In the genomic region with DNA sequence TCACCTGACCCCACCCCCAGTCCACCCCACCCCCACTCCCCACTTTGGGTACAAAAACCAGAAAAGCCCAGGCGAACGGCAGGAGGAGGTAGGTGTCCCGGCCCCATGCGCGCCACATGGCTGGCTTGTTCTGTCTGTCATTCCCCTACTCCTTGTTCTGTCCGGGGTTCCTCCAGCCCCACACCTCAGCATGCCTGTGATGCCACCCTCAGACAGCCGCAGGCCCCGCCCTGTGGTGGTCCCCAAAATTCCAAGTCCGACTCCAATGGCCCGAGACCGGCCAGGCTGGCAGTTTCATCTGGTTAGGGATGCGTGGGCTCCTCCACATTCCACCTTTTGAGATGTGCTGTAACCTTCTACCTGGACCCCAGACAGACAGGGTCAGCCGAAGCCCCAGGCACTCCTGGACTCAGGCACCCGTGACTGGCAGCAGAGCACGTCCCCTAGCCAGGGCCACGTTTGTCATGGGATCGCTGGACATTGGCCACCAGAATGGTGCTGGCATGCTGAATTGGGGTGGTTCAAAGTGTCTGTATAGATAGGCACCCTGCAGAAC, we compare ENCODE assay signal across 15 cellular contexts.
DNase-seq lines count a peak whose midpoint lies in the region; ATAC-seq and TF ChIP-seq lines count a peak whose summit lies in the region.
"Had no signal": no experiment of that assay in that cellular context is flagged by ENCODE, and none has a peak within 500 bp of the region (broad histone marks: within the 10 kb centered on the region; RNA-seq: fewer than 3 reads in every experiment).

No MANE protein-coding gene starts in this region.

- no peak overlapping the region for H3K4me3 Mint-ChIP-seq in activated T-cell treated with anti-CD3 and anti-CD28 coated beads, Interleukin-2, amount 50 U/mL, for 24 hours
- H3K4me3 Mint-ChIP-seq in central memory CD8-positive, alpha-beta T cell: peak overlapping the region; percentile 23
- H3K4me3 Mint-ChIP-seq: neural crest cell had no signal

- ATAC-seq in central memory CD8-positive, alpha-beta T cell (replicated peaks; ENCODE audit: extremely low read depth, poor library complexity, severe bottlenecking): no peak

- peaks cover 43% of the 10 kb centered on the region for H3K4me1 Mint-ChIP-seq in activated T-cell treated with anti-CD3 and anti-CD28 coated beads, Interleukin-2, amount 50 U/mL, for 24 hours (ENCODE audit: low read depth)
- peaks cover 29% of the 10 kb centered on the region for H3K4me1 Mint-ChIP-seq in central memory CD8-positive, alpha-beta T cell

- peak overlapping the region; percentile 82 for H3K27ac Mint-ChIP-seq in activated T-cell treated with anti-CD3 and anti-CD28 coated beads, Interleukin-2, amount 50 U/mL, for 24 hours
- H3K27ac Mint-ChIP-seq in central memory CD8-positive, alpha-beta T cell (ENCODE audit: low read depth): peak overlapping the region; percentile 85

- in situ Hi-C loops in GM13976 (cut with MboI; ENCODE audit: low sequenced_read_pairs, unreplicated experiment): no loop called here

- no peak for DNase-seq in activated T-cell treated with anti-CD3 and anti-CD28 coated beads, Interleukin-2, amount 50 U/mL, for 24 hours
- DNase-seq in activated T-cell treated with anti-CD3 and anti-CD28 coated beads, Interleukin-2, amount 50 U/mL, for 1 hour: no peak
- DNase-seq in GM13976 (ENCODE audit: low spot score) (peak; percentile 34), posterior vena cava (ENCODE audit: low spot score) (peak; percentile 62), lower leg skin (ENCODE audit: low spot score in 2 of 2) (no peak), HT-29 (ENCODE audit: low spot score) (no peak)
- DNase-seq in central memory CD8-positive, alpha-beta T cell (ENCODE audit: low spot score in 2 of 2): no peak
- DNase-seq in activated effector memory CD4-positive, alpha-beta T cell treated with Interleukin-2 at 50 U/mL for 16 hours: no peak
- DNase-seq: activated CD4-positive, CD25-positive, alpha-beta regulatory T cell; Caco-2; mesendoderm; MG63 had no signal

- TF ChIP-seq POLR2A in lower leg skin (IDR thresholded peaks at IDR 0.05): no peak

- WGBS in lower leg skin, 2 donors: 87 to 88% methylated on average over 12 to 17 of the region's 17 CpGs

- no peaks in the 10 kb centered on the region for H3K36me3 Mint-ChIP-seq in activated T-cell treated with anti-CD3 and anti-CD28 coated beads, Interleukin-2, amount 50 U/mL, for 24 hours (ENCODE audit: low read depth)
- peaks cover 4% of the 10 kb centered on the region for H3K36me3 Mint-ChIP-seq in central memory CD8-positive, alpha-beta T cell (ENCODE audit: insufficient read depth)

- H3K4me3 ChIP-seq in lower leg skin (ENCODE audit: low read depth, poor library complexity, severe bottlenecking): no peak overlapping the region
- H3K4me3 ChIP-seq: ascending aorta, hepatocyte, MG63 had no signal

- H3K9me3 Mint-ChIP-seq in activated T-cell treated with anti-CD3 and anti-CD28 coated beads, Interleukin-2, amount 50 U/mL, for 24 hours: no peaks in the 10 kb centered on the region
- no peaks in the 10 kb centered on the region for H3K9me3 Mint-ChIP-seq in central memory CD8-positive, alpha-beta T cell
- H3K9me3 Mint-ChIP-seq: neural crest cell had no signal

- intact Hi-C loops in posterior vena cava (cut with DNase I) (no loop called here), lower leg skin (cut with DNase I; ENCODE audit: low total_unique reads) (no loop called here)

- TF ChIP-seq CTCF in GM13976 (IDR thresholded peaks at IDR 0.05; ENCODE audit: borderline replicate concordance, control extremely low read depth, extremely low read depth, insufficient read depth, missing control alignments): no peak
- TF ChIP-seq CTCF in lower leg skin (IDR thresholded peaks at IDR 0.05): no peak

- H3K27me3 Mint-ChIP-seq in activated T-cell treated with anti-CD3 and anti-CD28 coated beads, Interleukin-2, amount 50 U/mL, for 24 hours: peaks cover 5% of the 10 kb centered on the region
- peaks cover 4% of the 10 kb centered on the region for H3K27me3 Mint-ChIP-seq in central memory CD8-positive, alpha-beta T cell

Comparison
In these comparisons a context has a peak if more than half of its experiments do, and no peak if none do; other contexts are left out.
1. DNase-seq: peak in GM13976 (single experiment) and posterior vena cava (single experiment); none in activated T-cell treated with anti-CD3 and anti-CD28 coated beads, Interleukin-2, amount 50 U/mL, for 24 hours (single experiment), activated T-cell treated with anti-CD3 and anti-CD28 coated beads, Interleukin-2, amount 50 U/mL, for 1 hour (single experiment), central memory CD8-positive, alpha-beta T cell (0 of 2), activated effector memory CD4-positive, alpha-beta T cell treated with Interleukin-2 at 50 U/mL for 16 hours (single experiment), lower leg skin (0 of 2) and HT-29 (single experiment).